In genomic region chr3:34106879-34107278, GRCh38 we compare ENCODE assay signal across 1 cellular context.
TF ChIP-seq lines count a peak whose summit lies in the region.

No MANE protein-coding gene starts in this region.

TF ChIP-seq in SK-N-SH, 30 proteins besides CTCF, POLR2A, EP300 and RAD21 (continued from another document):
- TF ChIP-seq PBX3 (IDR thresholded peaks at IDR 0.05) = no peak
- TF ChIP-seq USF1 (IDR thresholded peaks at IDR 0.05; ENCODE audit: borderline replicate concordance, low read depth) = no peak
- no peak for TF ChIP-seq REST (IDR thresholded peaks at IDR 0.05; ENCODE audit: low read depth, low read length)
- no peak for TF ChIP-seq NFIC (IDR thresholded peaks at IDR 0.05; ENCODE audit: borderline replicate concordance)
